Comparison of ENCODE assay signal across 10 cellular contexts in genomic region chr6:15608406-15608805, GRCh38. TPM values are rescaled to one million over a fixed set of nuclear protein-coding genes. Genes with fewer than 3 reads are reported as not detected.
DNase-seq lines count a peak whose midpoint lies in the region; ATAC-seq and TF ChIP-seq lines count a peak whose summit lies in the region.
"Had no signal": no experiment of that assay in that cellular context is flagged by ENCODE, and none has a peak within 500 bp of the region (broad histone marks: within the 10 kb centered on the region; RNA-seq: fewer than 3 reads in every experiment).

No MANE protein-coding gene starts in this region.

- DNase-seq in HCT116 (ENCODE audit: low read depth, low spot score) (peak; percentile 21), adrenal gland (peak in 4 of 7 donors; percentile 22 to 30 (median 24)), hepatic stellate cell (ENCODE audit: low spot score) (peak; percentile 69), stromal cell of bone marrow (ENCODE audit: low read depth) (peak; percentile 48), amygdala (lab: John Stamatoyannopoulos, UW) (no peak)
- DNase-seq: activated CD8-positive, alpha-beta T cell treated with anti-CD3 and anti-CD28 coated beads, Interleukin-2, amount 10 ng/mL, durations not matched to agents 7 days and 5 days; NCI-H1436 had no signal

- peak; percentile 83 for ATAC-seq in HCT116
- no peak for ATAC-seq in HG03354 (IDR thresholded peaks at IDR 0.05; ENCODE audit: poor library complexity, severe bottlenecking, unreplicated experiment)
- ATAC-seq in activated CD4-positive, CD25-positive, alpha-beta regulatory T cell treated with anti-CD3 and anti-CD28 coated beads, Interleukin-2, amount 50 U/mL, for 24 hours: no peak
- ATAC-seq: activated CD8-positive, alpha-beta T cell treated with anti-CD3 and anti-CD28 coated beads, Interleukin-2, amount 10 ng/mL, durations not matched to agents 7 days and 5 days had no signal

- no peaks in the 10 kb centered on the region for H3K27me3 ChIP-seq in HCT116 (ENCODE audit: insufficient read depth, low read length)
- H3K27me3 ChIP-seq in adrenal gland: no peaks in the 10 kb centered on the region
- H3K27me3 ChIP-seq: neutrophil had no signal

- peaks cover 0 to 9% of the 10 kb centered on the region in 2 experiments; a peak in 2 of 4 replicates for H3K4me1 ChIP-seq in HCT116 (ENCODE audit: control insufficient read depth in 1 of 2, insufficient read depth in 2 of 2, low read length in 2 of 2)
- H3K4me1 ChIP-seq in adrenal gland (replicated peaks in 1 of 2): no peaks in the 10 kb centered on the region

- H3K9me3 ChIP-seq in HCT116 (ENCODE audit: control insufficient read depth in 1 of 2, insufficient read depth in 1 of 2, low read depth in 1 of 2, low read length in 2 of 2) (no peaks in the 10 kb centered on the region), adrenal gland (replicated peaks in 1 of 3) (no peaks in the 10 kb centered on the region)
- H3K9me3 ChIP-seq: neutrophil had no signal

- no peak for TF ChIP-seq CTCF in HCT116 (IDR thresholded peaks at IDR 0.05 in 2 of 3, conservative IDR thresholded peaks at IDR 0.05 in 1 of 3; ENCODE audit: borderline replicate concordance in 1 of 3, insufficient read depth in 1 of 3, low read depth in 2 of 3, low read length in 2 of 3)
- TF ChIP-seq CTCF in adrenal gland (IDR thresholded peaks at IDR 0.05): no peak

- TF ChIP-seq POLR2A in HCT116 (IDR thresholded peaks at IDR 0.05; ENCODE audit: borderline replicate concordance, extremely low read depth, insufficient read depth, insufficient read length): no peak
- no peak for TF ChIP-seq POLR2A in adrenal gland (IDR thresholded peaks at IDR 0.05)

- CTCF ChIA-PET in HCT116 (lab: Charles Lee): no interaction called here

- TF ChIP-seq RAD21 in HCT116 (IDR thresholded peaks at IDR 0.05; ENCODE audit: low read depth): no peak

- no peaks in the 10 kb centered on the region for H3K9me2 ChIP-seq in HCT116 (ENCODE audit: insufficient read depth)

- H3K4me2 ChIP-seq in HCT116 (ENCODE audit: low read length): peak overlapping the region; percentile 39; the same call in 1 of the 2 replicates

- no peaks in the 10 kb centered on the region for H3K79me2 ChIP-seq in HCT116 (ENCODE audit: insufficient read depth, low read length)

- WGBS in adrenal gland, 4 donors: 77 to 92% (median 86%) methylated on average over 1 of the region's 1 CpG

- H3K4me3 ChIP-seq in HCT116 (replicated peaks in 1 of 2; ENCODE audit: low read depth in 1 of 2, low read length in 2 of 2): no peak overlapping the region
- no peak overlapping the region for H3K4me3 ChIP-seq in adrenal gland

- no peak overlapping the region for H2AFZ ChIP-seq in HCT116 (ENCODE audit: low read depth, low read length, poor library complexity, severe bottlenecking)

- no peak overlapping the region for H3K9ac ChIP-seq in HCT116 (ENCODE audit: low read length)

- no peak overlapping the region for H3K27ac ChIP-seq in HCT116 (ENCODE audit: low read depth, low read length)
- H3K27ac ChIP-seq in adrenal gland: no peak overlapping the region
- H3K27ac ChIP-seq: neutrophil had no signal

- H4K20me1 ChIP-seq in HCT116 (ENCODE audit: insufficient read depth): no peaks in the 10 kb centered on the region

- POLR2A ChIA-PET in HCT116 (lab: Charles Lee): no interaction called here

- no TSS peak for BruUV-seq in HCT116 (replicated peaks; lab: Mats Ljungman, UMichigan)

- intact Hi-C loops in HCT116 (cut with micrococcal nuclease) (no loop called here), adrenal gland (cut with DNase I) (no loop called here)

- RAD21 ChIA-PET in HCT116 (lab: Charles Lee; ENCODE audit: low non-redundant PET in 1 of 2, low total read pairs in 2 of 2, uncharacterized antibody in 2 of 2, unreplicated experiment in 2 of 2): no interaction called here

- H3K36me3 ChIP-seq in HCT116 (ENCODE audit: control insufficient read depth in 1 of 2, insufficient read depth in 2 of 2, low read length in 2 of 2): no peaks in the 10 kb centered on the region
- H3K36me3 ChIP-seq in adrenal gland (replicated peaks in 1 of 2): no peaks in the 10 kb centered on the region

TF ChIP-seq in HCT116, 20 proteins besides CTCF, POLR2A, EP300 and RAD21:
- TF ChIP-seq ZNF274 (IDR thresholded peaks at IDR 0.05; ENCODE audit: low read depth, low read length) (no peak), SP1 (IDR thresholded peaks at IDR 0.05; ENCODE audit: low read depth) (no peak), JUND (IDR thresholded peaks at IDR 0.05) (peak; percentile 33; the same call in 1 of the 2 replicates), FOSL1 (IDR thresholded peaks at IDR 0.05; ENCODE audit: low read depth) (peak; percentile 53)

RNA-seq across cellular contexts. Expression of gene DTNBP1, which starts 54.4 kb away (rescaled TPM):
- total RNA-seq in HCT116 (2021; ENCODE audit: unreplicated experiment): 16.7 TPM
- polyA plus RNA-seq in HCT116 (2012): 17.3 and 20.9 TPM in 2 replicates
- 10 to 100 TPM in 4 of 8 donors, 1 to 10 TPM in 4; 4.2 to 17.1 (median 11.2) TPM for total RNA-seq in adrenal gland
- polyA plus RNA-seq in adrenal gland: 10 to 100 TPM in 1 of 3 donors, 1 to 10 TPM in 2; 5.6 to 10.8 (median 8.8) TPM

Comparison
In these comparisons a context has a peak if more than half of its experiments do, and no peak if none do; other contexts are left out.
1. DNase-seq: peak in HCT116 (single experiment), adrenal gland (4 of 7), hepatic stellate cell (single experiment) and stromal cell of bone marrow (single experiment); none in amygdala (0 of 56).